Comparison of ENCODE assay signal across 9 cellular contexts in the genomic region with DNA sequence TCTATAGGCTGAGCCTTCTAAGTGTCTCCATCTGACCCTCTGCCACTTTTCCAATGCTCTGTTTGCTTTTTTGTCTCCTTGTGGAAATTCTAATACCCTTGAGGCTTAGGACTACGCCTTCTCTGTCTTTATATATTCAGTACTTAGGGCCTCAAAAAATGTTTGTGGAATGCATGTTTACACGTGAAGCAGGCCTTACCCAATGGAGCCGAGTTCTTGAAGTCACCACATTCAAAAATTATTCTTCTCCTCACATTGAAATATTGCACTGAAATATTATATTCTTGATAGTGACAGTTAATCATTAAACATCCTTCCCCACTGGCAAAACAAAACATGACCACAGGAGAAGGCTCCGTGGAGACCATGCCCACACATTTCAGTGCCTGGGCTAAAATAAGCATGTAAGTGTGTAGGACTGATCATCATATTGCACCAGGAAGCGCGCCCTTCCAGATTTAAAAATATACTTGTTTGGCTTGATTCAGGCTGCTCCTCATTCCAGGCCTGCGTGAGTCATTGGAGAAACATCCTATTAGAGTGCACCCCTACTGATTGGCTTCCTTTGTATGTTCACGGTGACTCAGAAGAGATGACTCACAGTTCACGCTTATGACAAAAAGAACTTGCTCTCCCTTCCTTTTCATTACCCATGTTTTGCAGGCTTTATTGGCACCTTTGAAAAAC.
DNase-seq lines count a peak whose midpoint lies in the region.
"Had no signal": no experiment of that assay in that cellular context is flagged by ENCODE, and none has a peak within 500 bp of the region (broad histone marks: within the 10 kb centered on the region; RNA-seq: fewer than 3 reads in every experiment).

No MANE protein-coding gene starts in this region.

- peak overlapping the region; percentile 24 for H3K27ac ChIP-seq in epithelial cell of prostate
- H3K27ac ChIP-seq: KMS-11 had no signal

- no peaks in the 10 kb centered on the region for H3K9me3 Mint-ChIP-seq in activated CD4-positive, alpha-beta memory T cell treated with anti-CD3 and anti-CD28 coated beads, Interleukin-2, amount 10 ng/mL, durations not matched to agents 7 days and 5 days
- no peaks in the 10 kb centered on the region for H3K9me3 Mint-ChIP-seq in stimulated activated naive CD8-positive, alpha-beta T cell treated with anti-CD3 and anti-CD28 coated beads, Interleukin-15, Interleukin-2, amounts not matched to agents 100 ng/mL and 50 ng/mL, for 24 hours

- no peaks in the 10 kb centered on the region for H3K27me3 Mint-ChIP-seq in activated CD4-positive, alpha-beta memory T cell treated with anti-CD3 and anti-CD28 coated beads, Interleukin-2, amount 10 ng/mL, durations not matched to agents 7 days and 5 days
- H3K27me3 Mint-ChIP-seq in stimulated activated naive CD8-positive, alpha-beta T cell treated with anti-CD3 and anti-CD28 coated beads, Interleukin-15, Interleukin-2, amounts not matched to agents 100 ng/mL and 50 ng/mL, for 24 hours: no peaks in the 10 kb centered on the region

- POLR2A ChIA-PET in activated CD4-positive, alpha-beta memory T cell treated with anti-CD3 and anti-CD28 coated beads, Interleukin-2, amount 10 ng/mL, durations not matched to agents 7 days and 5 days (lab: Charles Lee): no interaction called here

- CTCF ChIA-PET in activated CD4-positive, alpha-beta memory T cell treated with anti-CD3 and anti-CD28 coated beads, Interleukin-2, amount 10 ng/mL, durations not matched to agents 7 days and 5 days (lab: Charles Lee): no interaction called here

- no peak overlapping the region for H3K4me3 Mint-ChIP-seq in activated CD4-positive, alpha-beta memory T cell treated with anti-CD3 and anti-CD28 coated beads, Interleukin-2, amount 10 ng/mL, durations not matched to agents 7 days and 5 days
- no peak overlapping the region for H3K4me3 Mint-ChIP-seq in stimulated activated naive CD8-positive, alpha-beta T cell treated with anti-CD3 and anti-CD28 coated beads, Interleukin-15, Interleukin-2, amounts not matched to agents 100 ng/mL and 50 ng/mL, for 24 hours

- peaks cover 26% of the 10 kb centered on the region for H3K36me3 Mint-ChIP-seq in activated CD4-positive, alpha-beta memory T cell treated with anti-CD3 and anti-CD28 coated beads, Interleukin-2, amount 10 ng/mL, durations not matched to agents 7 days and 5 days (ENCODE audit: low read depth)
- peaks cover 52% of the 10 kb centered on the region for H3K36me3 Mint-ChIP-seq in stimulated activated naive CD8-positive, alpha-beta T cell treated with anti-CD3 and anti-CD28 coated beads, Interleukin-15, Interleukin-2, amounts not matched to agents 100 ng/mL and 50 ng/mL, for 24 hours (ENCODE audit: low read depth)

- DNase-seq in DMS153 (lab: John Stamatoyannopoulos, UW): peak; percentile 98
- DNase-seq in NCI-H146 (lab: John Stamatoyannopoulos, UW): peak; percentile 90
- DNase-seq in activated CD4-positive, alpha-beta memory T cell treated with anti-CD3 and anti-CD28 coated beads, Interleukin-2, amount 10 ng/mL, durations not matched to agents 7 days and 5 days: peak; percentile 45
- DNase-seq in epithelial cell of prostate (ENCODE audit: low read depth, low spot score): peak; percentile 97
- DNase-seq in mucosa of gallbladder (ENCODE audit: low spot score): peak; percentile 92
- no peak for DNase-seq in UCSD-AML1 (lab: John Stamatoyannopoulos, UW; ENCODE audit: unreplicated experiment)
- DNase-seq in KG1 (lab: John Stamatoyannopoulos, UW): no peak

- peak overlapping the region; percentile 55 for H3K27ac Mint-ChIP-seq in activated CD4-positive, alpha-beta memory T cell treated with anti-CD3 and anti-CD28 coated beads, Interleukin-2, amount 10 ng/mL, durations not matched to agents 7 days and 5 days
- H3K27ac Mint-ChIP-seq in stimulated activated naive CD8-positive, alpha-beta T cell treated with anti-CD3 and anti-CD28 coated beads, Interleukin-15, Interleukin-2, amounts not matched to agents 100 ng/mL and 50 ng/mL, for 24 hours: peak overlapping the region; percentile 75

- peaks cover 39% of the 10 kb centered on the region for H3K4me1 Mint-ChIP-seq in activated CD4-positive, alpha-beta memory T cell treated with anti-CD3 and anti-CD28 coated beads, Interleukin-2, amount 10 ng/mL, durations not matched to agents 7 days and 5 days
- H3K4me1 Mint-ChIP-seq in stimulated activated naive CD8-positive, alpha-beta T cell treated with anti-CD3 and anti-CD28 coated beads, Interleukin-15, Interleukin-2, amounts not matched to agents 100 ng/mL and 50 ng/mL, for 24 hours (ENCODE audit: low read depth): peaks cover 61% of the 10 kb centered on the region

Comparison
In these comparisons a context has a peak if more than half of its experiments do, and no peak if none do; other contexts are left out.
1. DNase-seq: peak in DMS153 (single experiment), NCI-H146 (single experiment), activated CD4-positive, alpha-beta memory T cell treated with anti-CD3 and anti-CD28 coated beads, Interleukin-2, amount 10 ng/mL, durations not matched to agents 7 days and 5 days (single experiment), epithelial cell of prostate (single experiment) and mucosa of gallbladder (single experiment); none in UCSD-AML1 (single experiment) and KG1 (single experiment).